In genomic region chr10:88048312-88048711, GRCh38 we compare ENCODE assay signal across 22 cellular contexts.
"Had no signal": no experiment of that assay in that cellular context is flagged by ENCODE, and none has a peak within 500 bp of the region (broad histone marks: within the 10 kb centered on the region; RNA-seq: fewer than 3 reads in every experiment).

No MANE protein-coding gene starts in this region.

- H3K9me3 ChIP-seq: left lung, ovary, prostate gland, vagina had no signal

- H3K4me1 ChIP-seq: prostate gland had no signal

- ATAC-seq: activated CD4-positive, CD25-positive, alpha-beta regulatory T cell treated with anti-CD3 and anti-CD28 coated beads, Interleukin-2, amount 50 U/mL, for 24 hours; activated CD8-positive, alpha-beta memory T cell treated with anti-CD3 and anti-CD28 coated beads, Interleukin-2, amount 10 ng/mL, durations not matched to agents 7 days and 5 days; activated CD8-positive, alpha-beta T cell treated with anti-CD3 and anti-CD28 coated beads for 36 hours; left lung; naive thymus-derived CD8-positive, alpha-beta T cell had no signal

- H3K9me3 Mint-ChIP-seq: activated naive CD4-positive, alpha-beta T cell treated with anti-CD3 and anti-CD28 coated beads, Interleukin-2, amount 50 U/mL, for 24 hours; type B pancreatic cell had no signal

- H3K4me3 Mint-ChIP-seq: activated CD4-positive, alpha-beta T cell treated with anti-CD3 and anti-CD28 coated beads, Interleukin-2, amount 10 ng/mL, durations not matched to agents 7 days and 5 days; activated CD8-positive, alpha-beta memory T cell treated with anti-CD3 and anti-CD28 coated beads, Interleukin-2, amount 10 ng/mL, durations not matched to agents 7 days and 5 days; activated CD8-positive, alpha-beta T cell treated with anti-CD3 and anti-CD28 coated beads for 36 hours; activated naive CD4-positive, alpha-beta T cell treated with anti-CD3 and anti-CD28 coated beads, Interleukin-2, amount 50 U/mL, for 24 hours; activated T-helper 1 cell treated with anti-CD3 and anti-CD28 coated beads, Interleukin-12 subunit alpha, Interleukin-12 subunit beta, Interleukin-2, Interleukin-4 antibody, amounts not matched to agents 30 ng/mL and 10 ng/mL and 1 ng/mL, durations not matched to agents 14 hours and 24 hours and 36 hours; naive thymus-derived CD8-positive, alpha-beta T cell; stimulated activated naive B cell treated with anti-CD40 and anti-IgM and Interleukin-4, amounts not matched to agents 10 μg/mL and 1 μg/mL and 100 μg/mL, for 72 hours; T-helper 2 cell treated with Interferon-gamma antibody and Interleukin-4, amounts not matched to agents 5 μg/mL and 100 μg/mL, for 36 hours; type B pancreatic cell had no signal

- H3K27ac ChIP-seq: cardiac muscle cell, left lung, ovary, prostate gland, vagina, VCaP had no signal

- H3K36me3 Mint-ChIP-seq: naive thymus-derived CD8-positive, alpha-beta T cell; type B pancreatic cell had no signal

- H3K36me3 ChIP-seq: cardiac muscle cell, left lung, ovary, prostate gland, vagina had no signal

- H3K27me3 ChIP-seq: cardiac muscle cell, left lung, ovary, vagina had no signal

- H3K27me3 Mint-ChIP-seq: activated CD8-positive, alpha-beta memory T cell treated with anti-CD3 and anti-CD28 coated beads, Interleukin-2, amount 10 ng/mL, durations not matched to agents 7 days and 5 days; activated naive CD4-positive, alpha-beta T cell treated with anti-CD3 and anti-CD28 coated beads, Interleukin-2, amount 50 U/mL, for 24 hours; naive thymus-derived CD8-positive, alpha-beta T cell; stimulated activated naive B cell treated with anti-CD40 and anti-IgM and Interleukin-4, amounts not matched to agents 10 μg/mL and 1 μg/mL and 100 μg/mL, for 72 hours; type B pancreatic cell had no signal

- H3K4me3 ChIP-seq: cardiac muscle cell, left lung, lung, ovary, prostate gland, vagina had no signal

- H3K27ac Mint-ChIP-seq: activated CD4-positive, alpha-beta T cell treated with anti-CD3 and anti-CD28 coated beads, Interleukin-2, amount 10 ng/mL, durations not matched to agents 7 days and 5 days; activated CD8-positive, alpha-beta memory T cell treated with anti-CD3 and anti-CD28 coated beads, Interleukin-2, amount 10 ng/mL, durations not matched to agents 7 days and 5 days; activated CD8-positive, alpha-beta T cell treated with anti-CD3 and anti-CD28 coated beads for 36 hours; activated naive CD4-positive, alpha-beta T cell treated with anti-CD3 and anti-CD28 coated beads, Interleukin-2, amount 50 U/mL, for 24 hours; activated T-helper 1 cell treated with anti-CD3 and anti-CD28 coated beads, Interleukin-12 subunit alpha, Interleukin-12 subunit beta, Interleukin-2, Interleukin-4 antibody, amounts not matched to agents 30 ng/mL and 10 ng/mL and 1 ng/mL, durations not matched to agents 14 hours and 24 hours and 36 hours; naive thymus-derived CD8-positive, alpha-beta T cell; stimulated activated naive B cell treated with anti-CD40 and anti-IgM and Interleukin-4, amounts not matched to agents 10 μg/mL and 1 μg/mL and 100 μg/mL, for 72 hours; T-helper 2 cell treated with Interferon-gamma antibody and Interleukin-4, amounts not matched to agents 5 μg/mL and 100 μg/mL, for 36 hours; type B pancreatic cell had no signal

- DNase-seq: activated CD4-positive, alpha-beta T cell treated with anti-CD3 and anti-CD28 coated beads, Interleukin-2, amount 10 ng/mL, durations not matched to agents 7 days and 5 days; activated CD8-positive, alpha-beta memory T cell treated with anti-CD3 and anti-CD28 coated beads, Interleukin-2, amount 10 ng/mL, durations not matched to agents 7 days and 5 days; activated CD8-positive, alpha-beta T cell treated with anti-CD3 and anti-CD28 coated beads for 36 hours; activated gamma-delta T cell treated with Interleukin-2 at 50 U/mL for 16 hours; foreskin melanocyte; kidney glomerular epithelial cell; left lung; naive thymus-derived CD8-positive, alpha-beta T cell; ovary; stimulated activated CD4-positive, alpha-beta T cell treated with anti-CD3 and anti-CD28 coated beads, Interleukin-2, amount 100 ng/mL, for 48 hours; stimulated activated CD8-positive, alpha-beta memory T cell treated with anti-CD3 and anti-CD28 coated beads, Interleukin-4, amount 100 ng/mL, for 48 hours; stimulated activated naive B cell treated with anti-CD40 and anti-IgM and Interleukin-4, amounts not matched to agents 10 μg/mL and 1 μg/mL and 100 μg/mL, for 72 hours had no signal
